8 cellular contexts compared by ENCODE assay signal in genomic region chr20:34824861-34825529, GRCh38. TPM values are rescaled to one million over a fixed set of nuclear protein-coding genes. Genes with fewer than 3 reads are reported as not detected.
DNase-seq lines count a peak whose midpoint lies in the region; ATAC-seq, FAIRE-seq and TF ChIP-seq lines count a peak whose summit lies in the region.

No MANE protein-coding gene starts in this region.

- TF ChIP-seq CTCF in RWPE2 (IDR thresholded peaks at IDR 0.05; ENCODE audit: poor library complexity, severe bottlenecking): peak; percentile 53

- peak overlapping the region; percentile 39 for H2BK15ac ChIP-seq in neuronal stem cell (ENCODE audit: low read length)

- ATAC-seq in GM19395 (IDR thresholded peaks at IDR 0.05; ENCODE audit: unreplicated experiment) (peak; percentile 57), HG03565 (IDR thresholded peaks at IDR 0.05; ENCODE audit: unreplicated experiment) (peak; percentile 41), RWPE2 (ENCODE audit: low read depth) (peak; percentile 73)

- H3K18ac ChIP-seq in neuronal stem cell (ENCODE audit: low read length): peak overlapping the region; percentile 33

- H3K4me3 ChIP-seq in RWPE2 (ENCODE audit: severe bottlenecking) (peak overlapping the region; percentile 98), neuronal stem cell (ENCODE audit: low read length in 2 of 2) (peak overlapping the region; percentile 85 to 97)

- WGBS in neuronal stem cell (ENCODE audit: extremely low coverage in 2 of 2, insufficient read length in 2 of 2, insufficient replicate concordance in 1 of 2), 2 donors: no CpG with 5 or more reads among the region's 67 CpGs

- no peak for FAIRE-seq in frontal cortex (lab: Jason Lieb, UNC)

- no peak overlapping the region for H2BK120ac ChIP-seq in neuronal stem cell (ENCODE audit: low read depth, low read length)

- no peak overlapping the region for H3K4ac ChIP-seq in neuronal stem cell (ENCODE audit: low read length)

- peak overlapping the region; percentile 93 for H3K9ac ChIP-seq in neuronal stem cell (ENCODE audit: low read depth, low read length, poor library complexity)

- H3K9me3 ChIP-seq in RWPE2 (ENCODE audit: severe bottlenecking) (no peaks in the 10 kb centered on the region), neuronal stem cell (replicated peaks in 1 of 2; ENCODE audit: control insufficient read depth in 2 of 2, insufficient read depth in 1 of 2, low read depth in 1 of 2, low read length in 2 of 2) (peaks cover 0 to 5% of the 10 kb centered on the region in 2 donors)

- peak overlapping the region; percentile 89 for H3K27ac ChIP-seq in RWPE2 (ENCODE audit: poor library complexity, severe bottlenecking)
- peak overlapping the region; percentile 73 for H3K27ac ChIP-seq in neuronal stem cell (replicated peaks; ENCODE audit: low read length)
- peak overlapping the region; percentile 96 for H3K27ac ChIP-seq in substantia nigra (ENCODE audit: low read depth, low read length, poor library complexity, severe bottlenecking)

- H2AFZ ChIP-seq in neuronal stem cell (ENCODE audit: low read length): peak overlapping the region; percentile 83

- DNase-seq in CD1c-positive myeloid dendritic cell (ENCODE audit: extremely low spot score): peak; percentile 77
- DNase-seq in RWPE2 (ENCODE audit: low spot score): peak; percentile 81
- DNase-seq in activated gamma-delta T cell treated with anti-CD3 and anti-CD28 coated beads, Interleukin-2, amount 50 U/mL, for 16 hours (ENCODE audit: low read depth): peak; percentile 44
- peak; percentile 69 to 78 for DNase-seq in frontal cortex (ENCODE audit: low spot score in 2 of 2)
- DNase-seq in neuronal stem cell (ENCODE audit: low spot score): peak; percentile 43
- DNase-seq in substantia nigra (lab: John Stamatoyannopoulos, UW): peak in 47 of 49 donors; percentile 19 to 85 (median 59)

- H3K36me3 ChIP-seq in RWPE2 (ENCODE audit: low read depth) (peaks cover 22% of the 10 kb centered on the region), neuronal stem cell (replicated peaks in 1 of 2; ENCODE audit: control insufficient read depth in 2 of 2, insufficient read depth in 2 of 2, low read length in 2 of 2) (peaks cover 1 to 27% of the 10 kb centered on the region in 2 donors)

- H2BK12ac ChIP-seq in neuronal stem cell (ENCODE audit: low read length): no peak overlapping the region

- H3K4me2 ChIP-seq in neuronal stem cell (ENCODE audit: insufficient read depth, low read length, poor library complexity, severe bottlenecking): peak overlapping the region; percentile 56

- H3K27me3 ChIP-seq in RWPE2 (ENCODE audit: insufficient read depth, poor library complexity, severe bottlenecking): no peaks in the 10 kb centered on the region
- H3K27me3 ChIP-seq in neuronal stem cell (ENCODE audit: control insufficient read depth in 3 of 3, insufficient read depth in 3 of 3, low read depth in 1 of 3, low read length in 3 of 3): no peaks in the 10 kb centered on the region

- no peak overlapping the region for H4K8ac ChIP-seq in neuronal stem cell (ENCODE audit: low read depth, low read length)

- H3K79me1 ChIP-seq in neuronal stem cell (ENCODE audit: low read depth, low read length): peaks cover 2% of the 10 kb centered on the region

- H3K23ac ChIP-seq in neuronal stem cell (ENCODE audit: low read depth, low read length, poor library complexity): peak overlapping the region; percentile 56

- H2BK5ac ChIP-seq in neuronal stem cell (ENCODE audit: low read length): peak overlapping the region; percentile 83

- H3K4me1 ChIP-seq in RWPE2 (ENCODE audit: insufficient read depth, poor library complexity, severe bottlenecking) (peaks cover 27% of the 10 kb centered on the region), neuronal stem cell (ENCODE audit: control insufficient read depth in 2 of 2, insufficient read depth in 1 of 2, low read depth in 1 of 2, low read length in 2 of 2) (peaks cover 2 to 5% of the 10 kb centered on the region in 2 donors)

- H3K14ac ChIP-seq in neuronal stem cell (ENCODE audit: low read length): no peak overlapping the region

- H4K91ac ChIP-seq in neuronal stem cell (ENCODE audit: low read depth, low read length, poor library complexity): no peak overlapping the region

- peak overlapping the region; percentile 47 for H2AK5ac ChIP-seq in neuronal stem cell (ENCODE audit: low read depth, low read length)

RNA-seq across cellular contexts. Expression of gene NCOA6, which starts 0.5 kb away (rescaled TPM):
- 92.5 TPM for total RNA-seq in frontal cortex
- polyA plus RNA-seq in neuronal stem cell (2013, experiment 1 of 2): 34.3 TPM
- 34.6 TPM for polyA plus RNA-seq in neuronal stem cell (2013, experiment 2 of 2)

RNA-seq across cellular contexts. Expression of gene GGT7, which starts 47.7 kb away (rescaled TPM):
- 13.5 TPM for total RNA-seq in frontal cortex
- 16.8 TPM for polyA plus RNA-seq in neuronal stem cell (2013, experiment 1 of 2)
- 17.9 TPM for polyA plus RNA-seq in neuronal stem cell (2013, experiment 2 of 2)

RNA-seq across cellular contexts. Expression of gene ACSS2, which starts 51.4 kb away (rescaled TPM):
- total RNA-seq in frontal cortex: 18.3 TPM
- polyA plus RNA-seq in neuronal stem cell (2013, experiment 1 of 2): 31.8 TPM
- 32.1 TPM for polyA plus RNA-seq in neuronal stem cell (2013, experiment 2 of 2)

Comparison
In these comparisons a context has a peak if more than half of its experiments do, and no peak if none do; other contexts are left out.
1. Peak in every context shown above with its lines: DNase-seq, ATAC-seq, H3K4me3 ChIP-seq and H3K27ac ChIP-seq.